In the genomic region with DNA sequence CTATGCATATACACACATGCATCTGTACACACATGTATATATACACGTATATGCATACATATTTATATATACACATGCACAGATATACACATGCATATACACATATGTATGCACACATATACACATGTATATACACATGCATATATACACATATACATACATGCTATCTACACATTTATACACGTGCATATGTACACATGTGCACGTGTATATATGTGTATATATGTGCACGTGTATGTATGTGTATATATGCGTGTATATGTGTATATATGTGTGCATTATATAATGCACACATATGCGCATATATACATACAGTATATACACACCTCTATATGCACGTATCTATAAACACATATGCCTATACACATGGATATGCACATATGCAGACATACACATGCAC, we compare ENCODE assay signal across 35 cellular contexts. TPM values are rescaled to one million over a fixed set of nuclear protein-coding genes. Genes with fewer than 3 reads are reported as not detected.
DNase-seq lines count a peak whose midpoint lies in the region; ATAC-seq, FAIRE-seq and TF ChIP-seq lines count a peak whose summit lies in the region.
"Had no signal": no experiment of that assay in that cellular context is flagged by ENCODE, and none has a peak within 500 bp of the region (broad histone marks: within the 10 kb centered on the region; RNA-seq: fewer than 3 reads in every experiment).

No MANE protein-coding gene starts in this region.

- no peak overlapping the region for H2AFZ ChIP-seq in HepG2 (ENCODE audit: low read length)
- no peak overlapping the region for H2AFZ ChIP-seq in astrocyte (ENCODE audit: low read depth, low read length)

- H3K79me2 ChIP-seq in HepG2 (ENCODE audit: insufficient read depth, low read length): no peaks in the 10 kb centered on the region
- no peaks in the 10 kb centered on the region for H3K79me2 ChIP-seq in astrocyte (ENCODE audit: insufficient read depth, low read length)

- WGBS in HepG2 (ENCODE audit: low lambda C conversion rate): 23% methylated on average over 7 of the region's 7 CpGs
- WGBS in right lobe of liver (ENCODE audit: insufficient coverage, low coverage, low lambda C conversion rate, missing lambda C conversion rate): 68% methylated on average over 7 of the region's 7 CpGs

- H3K4me3 Mint-ChIP-seq in astrocyte (ENCODE audit: unreplicated experiment): no peak overlapping the region
- H3K4me3 Mint-ChIP-seq: B cell; CD14-positive monocyte; CD4-positive, alpha-beta memory T cell; CD4-positive, alpha-beta T cell; CD4-positive, CD25-positive, alpha-beta regulatory T cell; CD8-positive, alpha-beta memory T cell; CD8-positive, alpha-beta T cell had no signal

- POLR2A ChIA-PET in HepG2 (lab: Yijun Ruan, JAX): no interaction called here

- H3K4me1 Mint-ChIP-seq in astrocyte (ENCODE audit: low read depth, unreplicated experiment): no peaks in the 10 kb centered on the region
- H3K4me1 Mint-ChIP-seq: CD14-positive monocyte; CD4-positive, CD25-positive, alpha-beta regulatory T cell; CD8-positive, alpha-beta memory T cell had no signal

- intact Hi-C loops in HepG2 (cut with micrococcal nuclease; ENCODE audit: unreplicated experiment) (no loop called here), right lobe of liver (cut with DNase I) (no loop called here), Right ventricle myocardium superior (cut with DNase I) (no loop called here)

- in situ Hi-C loops in HepG2 (cut with HindIII; ENCODE audit: extremely low pct_ligation_motif_present, low pct_unique_long_range_greater_than_20kb): no loop called here

- TF ChIP-seq POLR2A in HepG2 (IDR thresholded peaks at IDR 0.05; ENCODE audit: insufficient read depth in 1 of 2, low read depth in 2 of 2, low read length in 2 of 2) (no peak), right lobe of liver (IDR thresholded peaks at IDR 0.05) (no peak), GM12891 (IDR thresholded peaks at IDR 0.05; ENCODE audit: low read depth, low read length) (no peak)

- no TSS peak for BruUV-seq in HepG2 (replicated peaks; lab: Mats Ljungman, UMichigan)

- TF ChIP-seq CTCF in HepG2 (CRISPR knock-in tag; IDR thresholded peaks at IDR 0.05) (no peak), right lobe of liver (IDR thresholded peaks at IDR 0.05) (no peak), astrocyte (IDR thresholded peaks at IDR 0.05; ENCODE audit: insufficient read depth, low read depth, low read length) (no peak)

- DNase-seq in HepG2 (ENCODE audit: low spot score) (no peak), right lobe of liver (no peak), GM12891 (ENCODE audit: insufficient read length, low spot score) (no peak), astrocyte (ENCODE audit: low read depth) (no peak), Right ventricle myocardium superior (no peak), RPMI8226 (no peak)
- DNase-seq: 8988T; ACHN; AML-193; BE2C; C1 segment of cervical spinal cord; Caco-2; Calu3; CD4-positive, alpha-beta memory T cell; CD4-positive, alpha-beta T cell; CD4-positive, CD25-positive, alpha-beta regulatory T cell; CD8-positive, alpha-beta memory T cell; CD8-positive, alpha-beta T cell; COR-L47; DMS 273 treated with DMSO at 0.1 percent for 48 hours; DMS153; DMS53; DMS79; DMS79 treated with DMSO at 0.1 percent for 48 hours; DND-41; EL had no signal

- ATAC-seq in HepG2: no peak
- no peak for ATAC-seq in right lobe of liver
- no peak for ATAC-seq in Right ventricle myocardium superior (ENCODE audit: poor library complexity)
- ATAC-seq: A549; CD8-positive, alpha-beta T cell had no signal

- peaks cover 46% of the 10 kb centered on the region for H3K27me3 Mint-ChIP-seq in astrocyte (ENCODE audit: low read depth, unreplicated experiment)

- FAIRE-seq in HepG2 (lab: Jason Lieb, UNC) (no peak), GM12891 (lab: Jason Lieb, UNC) (peak; percentile 85), astrocyte (lab: Jason Lieb, UNC) (peak; percentile 17)
- FAIRE-seq: A204.1, A549, D721Med had no signal

- no peak for TF ChIP-seq RAD21 in HepG2 (CRISPR knock-in tag; IDR thresholded peaks at IDR 0.05)

- TF ChIP-seq EP300 in HepG2 (IDR thresholded peaks at IDR 0.05; ENCODE audit: low read depth in 2 of 2, low read length in 2 of 2) (no peak), HepG2 (CRISPR knock-in tag; IDR thresholded peaks at IDR 0.05; ENCODE audit: borderline replicate concordance) (no peak)

- H3K4me2 ChIP-seq in HepG2 (ENCODE audit: low read depth, low read length) (no peak overlapping the region), astrocyte (ENCODE audit: low read length) (no peak overlapping the region)
- H3K4me2 ChIP-seq: A549; BLaER1; BLaER1 treated with 17β-estradiol and CSF1 and Interleukin-3, amounts not matched to agents 10 nM and 100 nM had no signal

- H3K27ac ChIP-seq in HepG2 (ENCODE audit: extremely low read length, insufficient read depth, low read length) (no peak overlapping the region), right lobe of liver (no peak overlapping the region), astrocyte (ENCODE audit: low read depth, low read length) (no peak overlapping the region)
- H3K27ac ChIP-seq: 22Rv1; A549; BLaER1; BLaER1 treated with 17β-estradiol and CSF1 and Interleukin-3, amounts not matched to agents 10 nM and 100 nM; C4-2B had no signal

- H3K27ac Mint-ChIP-seq in astrocyte (ENCODE audit: unreplicated experiment): no peak overlapping the region
- H3K27ac Mint-ChIP-seq: B cell; CD14-positive monocyte; CD4-positive, alpha-beta memory T cell; CD4-positive, alpha-beta T cell; CD4-positive, CD25-positive, alpha-beta regulatory T cell; CD8-positive, alpha-beta memory T cell; CD8-positive, alpha-beta T cell had no signal

- H3K4me3 ChIP-seq in HepG2 (replicated peaks in 1 of 3; ENCODE audit: insufficient read depth in 1 of 3, low read depth in 2 of 3, low read length in 3 of 3) (no peak overlapping the region), right lobe of liver (no peak overlapping the region), astrocyte (ENCODE audit: insufficient read depth, low read depth, low read length) (no peak overlapping the region)
- H3K4me3 ChIP-seq: A549; BLaER1; BLaER1 treated with 17β-estradiol and CSF1 and Interleukin-3, amounts not matched to agents 10 nM and 100 nM had no signal

- H3K36me3 Mint-ChIP-seq in astrocyte (ENCODE audit: low read depth, unreplicated experiment): no peaks in the 10 kb centered on the region
- H3K36me3 Mint-ChIP-seq: CD14-positive monocyte; CD4-positive, alpha-beta memory T cell; CD4-positive, CD25-positive, alpha-beta regulatory T cell; CD8-positive, alpha-beta memory T cell; CD8-positive, alpha-beta T cell had no signal

- peaks cover 3% of the 10 kb centered on the region for H3K9me3 Mint-ChIP-seq in astrocyte (ENCODE audit: unreplicated experiment)
- H3K9me3 Mint-ChIP-seq: CD4-positive, alpha-beta T cell; CD8-positive, alpha-beta T cell had no signal

- H3K4me1 ChIP-seq in HepG2 (ENCODE audit: insufficient read depth, low read length) (no peaks in the 10 kb centered on the region), right lobe of liver (no peaks in the 10 kb centered on the region), astrocyte (ENCODE audit: insufficient read depth, low read length) (no peaks in the 10 kb centered on the region)
- H3K4me1 ChIP-seq: A549; BE2C; BLaER1; BLaER1 treated with 17β-estradiol and CSF1 and Interleukin-3, amounts not matched to agents 10 nM and 100 nM; Caco-2 had no signal

- H3K9ac ChIP-seq in HepG2 (ENCODE audit: insufficient read depth, low read depth, low read length): no peak overlapping the region
- no peak overlapping the region for H3K9ac ChIP-seq in astrocyte (ENCODE audit: low read length)
- H3K9ac ChIP-seq: BLaER1; BLaER1 treated with 17β-estradiol and CSF1 and Interleukin-3, amounts not matched to agents 10 nM and 100 nM had no signal

- H3K9me3 ChIP-seq in HepG2 (ENCODE audit: low read length) (no peaks in the 10 kb centered on the region), right lobe of liver (no peaks in the 10 kb centered on the region), astrocyte (ENCODE audit: insufficient read depth, low read depth, low read length) (no peaks in the 10 kb centered on the region)
- H3K9me3 ChIP-seq: A549; BE2C; BLaER1; BLaER1 treated with 17β-estradiol and CSF1 and Interleukin-3, amounts not matched to agents 10 nM and 100 nM; Caco-2 had no signal

- H4K20me1 ChIP-seq in HepG2 (ENCODE audit: insufficient read depth, low read length) (no peaks in the 10 kb centered on the region), astrocyte (ENCODE audit: insufficient read depth, low read length) (no peaks in the 10 kb centered on the region)
- H4K20me1 ChIP-seq: BLaER1; BLaER1 treated with 17β-estradiol and CSF1 and Interleukin-3, amounts not matched to agents 10 nM and 100 nM had no signal

- H3K27me3 ChIP-seq in HepG2 (ENCODE audit: control insufficient read depth in 1 of 2, insufficient read depth in 2 of 2, low read length in 2 of 2) (no peaks in the 10 kb centered on the region), right lobe of liver (no peaks in the 10 kb centered on the region), astrocyte (ENCODE audit: insufficient read depth, low read length) (no peaks in the 10 kb centered on the region)
- H3K27me3 ChIP-seq: BLaER1; BLaER1 treated with 17β-estradiol and CSF1 and Interleukin-3, amounts not matched to agents 10 nM and 100 nM had no signal

- H3K36me3 ChIP-seq in HepG2 (replicated peaks in 1 of 2; ENCODE audit: control insufficient read depth in 1 of 2, insufficient read depth in 2 of 2, low read length in 2 of 2) (no peaks in the 10 kb centered on the region), right lobe of liver (no peaks in the 10 kb centered on the region), astrocyte (ENCODE audit: insufficient read depth, low read length) (no peaks in the 10 kb centered on the region)
- H3K36me3 ChIP-seq: BE2C; BLaER1; BLaER1 treated with 17β-estradiol and CSF1 and Interleukin-3, amounts not matched to agents 10 nM and 100 nM had no signal

- CTCF ChIA-PET in HepG2 (lab: Yijun Ruan, JAX; ENCODE audit: low intra/inter-chr PET ratio, low total read pairs): no interaction called here

RNA-seq across cellular contexts. Expression of a gene that starts 17.8 kb away (rescaled TPM):
- 15.7 and 16.1 TPM in 2 replicates for total RNA-seq in HepG2 (2016; rRNA removed; fragmentation: Illumina TruSeq; extraction: Trizol)
- total RNA-seq in HepG2 (2016; cell fraction: cytosol; rRNA removed; fragmentation: Illumina TruSeq; extraction: Trizol; ENCODE audit: low read depth): 11.5 and 12.3 TPM in 2 replicates
- 13.7 and 16.6 TPM in 2 replicates for total RNA-seq in HepG2 (2016; cell fraction: insoluble cytoplasmic fraction; rRNA removed; fragmentation: Illumina TruSeq; extraction: Trizol)
- 9.3 and 9.6 TPM in 2 replicates for total RNA-seq in HepG2 (2016; cell fraction: membrane; rRNA removed; fragmentation: Illumina TruSeq; extraction: Trizol)
- total RNA-seq in HepG2 (2016; cell fraction: nucleus; rRNA removed; fragmentation: Illumina TruSeq; extraction: Trizol): 45.3 and 48.2 TPM in 2 replicates
- polyA plus RNA-seq in HepG2 (2011; rRNA removed): 22.0 and 22.3 TPM in 2 replicates
- polyA plus RNA-seq in HepG2 (2011; cell fraction: cytosol; rRNA removed): 9.0 and 10.2 TPM in 2 replicates
- polyA plus RNA-seq in HepG2 (2011; cell fraction: nucleus; rRNA removed): 110 and 141 TPM in 2 replicates
- 21.5 and 24.1 TPM in 2 replicates for polyA plus RNA-seq in HepG2 (2012)
- 0.69 and 0.98 TPM in 2 replicates for polyA plus RNA-seq in HepG2 (2016; cell fraction: cytosol; fragmentation: Illumina TruSeq; extraction: Trizol; ENCODE audit: low read depth)
- 13.3 and 17.2 TPM in 2 replicates for polyA plus RNA-seq in HepG2 (2016; cell fraction: insoluble cytoplasmic fraction; fragmentation: Illumina TruSeq; extraction: Trizol; ENCODE audit: low read depth)
- polyA plus RNA-seq in HepG2 (2016; cell fraction: membrane; fragmentation: Illumina TruSeq; extraction: Trizol; ENCODE audit: low read depth): 2.7 and 3.1 TPM in 2 replicates
- 47.5 and 52.5 TPM in 2 replicates for polyA plus RNA-seq in HepG2 (2016; cell fraction: nucleus; fragmentation: Illumina TruSeq; extraction: Trizol; ENCODE audit: insufficient read depth, low read depth)
- polyA minus RNA-seq in HepG2 (2011; rRNA and poly(A)+ RNA removed; ENCODE audit: low replicate concordance): 26.0 and 29.1 TPM in 2 replicates
- polyA minus RNA-seq in HepG2 (2011; cell fraction: cytosol; rRNA and poly(A)+ RNA removed): 9.2 and 12.9 TPM in 2 replicates
- 117 and 128 TPM in 2 replicates for polyA minus RNA-seq in HepG2 (2011; cell fraction: nucleus; rRNA and poly(A)+ RNA removed)
- 10 to 100 TPM; 22.0 to 40.1 (median 33.8) TPM for total RNA-seq in right lobe of liver
- polyA plus RNA-seq in GM12891 (2012; ENCODE audit: low read depth, missing spikeins): 62.9 TPM
- total RNA-seq in astrocyte: 64.7 and 73.7 TPM in 2 replicates
- 49.3 TPM for total RNA-seq in Right ventricle myocardium superior
